In genomic region chr13:81760316-81760715, GRCh38 we compare ENCODE assay signal across 20 cellular contexts.
DNase-seq lines count a peak whose midpoint lies in the region; ATAC-seq and TF ChIP-seq lines count a peak whose summit lies in the region.
"Had no signal": no experiment of that assay in that cellular context is flagged by ENCODE, and none has a peak within 500 bp of the region (broad histone marks: within the 10 kb centered on the region; RNA-seq: fewer than 3 reads in every experiment).

No MANE protein-coding gene starts in this region.

- H3K4me3 ChIP-seq in mammary epithelial cell (replicated peaks in 1 of 3; ENCODE audit: insufficient read depth in 1 of 3, low read depth in 2 of 3, low read length in 3 of 3) = no peak overlapping the region
- no peak overlapping the region for H3K4me3 ChIP-seq in epithelial cell of esophagus (ENCODE audit: low read length)
- H3K4me3 ChIP-seq in H7 (ENCODE audit: insufficient read depth, low read depth, low read length) = no peak overlapping the region

- in situ Hi-C loops in mammary epithelial cell (cut with MboI; ENCODE audit: low sequenced_read_pairs in 2 of 2) = no loop called here

- BruUV-seq in MCF 10A (replicated peaks; lab: Mats Ljungman, UMichigan) = no TSS peak
- BruUV-seq in mammary epithelial cell (replicated peaks; lab: Mats Ljungman, UMichigan) = no TSS peak

- TF ChIP-seq CTCF in MCF 10A (IDR thresholded peaks at IDR 0.05; ENCODE audit: unreplicated experiment) (no peak), mammary epithelial cell (conservative IDR thresholded peaks at IDR 0.05 in 1 of 2, IDR thresholded peaks at IDR 0.05 in 1 of 2; ENCODE audit: extremely low read depth in 1 of 2, insufficient read depth in 1 of 2, low read depth in 1 of 2, low read length in 2 of 2) (no peak), epithelial cell of esophagus (IDR thresholded peaks at IDR 0.05; ENCODE audit: insufficient read depth, low read depth, low read length, missing control alignments) (no peak)

- H4K20me1 ChIP-seq in mammary epithelial cell (ENCODE audit: insufficient read depth, low read length) = no peaks in the 10 kb centered on the region

- H3K9ac ChIP-seq in mammary epithelial cell (ENCODE audit: insufficient read depth, low read length) = no peak overlapping the region

- no peak overlapping the region for H3K27ac ChIP-seq in mammary epithelial cell (ENCODE audit: insufficient read depth, low read depth, low read length)
- H3K27ac ChIP-seq: 22Rv1, HL-60 had no signal

- DNase-seq in MCF 10A (ENCODE audit: unreplicated experiment) (peak; percentile 3), mammary epithelial cell (no peak), epithelial cell of esophagus (ENCODE audit: low read depth) (peak; percentile 20), kidney tubule cell (ENCODE audit: low spot score) (peak; percentile 53), H7 (no peak), T-helper 17 cell (no peak), globus pallidus (ENCODE audit: low spot score) (no peak)
- DNase-seq: CD8-positive, alpha-beta T cell; COR-L47; DMS153; DMS79 treated with DMSO at 0.1 percent for 48 hours; EL; GDM1; HCEC 1CT; HFFc6 had no signal

- H3K4me1 ChIP-seq in mammary epithelial cell (ENCODE audit: insufficient read depth, low read length) = no peaks in the 10 kb centered on the region

- intact Hi-C loops in MCF 10A (cut with micrococcal nuclease) (no loop called here), mammary epithelial cell (cut with micrococcal nuclease) (no loop called here)

- 14% methylated on average over 2 of the region's 2 CpGs for WGBS in mammary epithelial cell (ENCODE audit: low coverage, missing lambda C conversion rate)

- H3K36me3 ChIP-seq in mammary epithelial cell (ENCODE audit: insufficient read depth, low read length) (no peaks in the 10 kb centered on the region), H7 (replicated peaks; ENCODE audit: control insufficient read depth, insufficient read depth, low read length) (no peaks in the 10 kb centered on the region)

- H3K27me3 ChIP-seq in mammary epithelial cell (ENCODE audit: insufficient read depth, low read length) (no peaks in the 10 kb centered on the region), H7 (ENCODE audit: control insufficient read depth, insufficient read depth, low read length) (no peaks in the 10 kb centered on the region)

- H3K36me3 Mint-ChIP-seq in MCF 10A (ENCODE audit: insufficient read depth, unreplicated experiment) = no peaks in the 10 kb centered on the region
- no peaks in the 10 kb centered on the region for H3K36me3 Mint-ChIP-seq in T-helper 17 cell (ENCODE audit: low read depth)
- H3K36me3 Mint-ChIP-seq: CD14-positive monocyte; CD8-positive, alpha-beta T cell; IgD-negative memory B cell had no signal

- dilution Hi-C loops in mammary epithelial cell (cut with HindIII; ENCODE audit: low sequenced_read_pairs) = no loop called here

- H3K9me3 ChIP-seq in mammary epithelial cell (replicated peaks; ENCODE audit: insufficient read depth, low read length) (no peaks in the 10 kb centered on the region), T-helper 17 cell (ENCODE audit: control insufficient read depth, low read length, poor library complexity, severe bottlenecking) (no peaks in the 10 kb centered on the region)

- no peak overlapping the region for H3K4me2 ChIP-seq in mammary epithelial cell (ENCODE audit: insufficient read depth, low read depth, low read length)

- H3K27me3 Mint-ChIP-seq in MCF 10A (ENCODE audit: insufficient read depth, unreplicated experiment) (no peaks in the 10 kb centered on the region), T-helper 17 cell (no peaks in the 10 kb centered on the region)
- H3K27me3 Mint-ChIP-seq: IgD-negative memory B cell had no signal

- no peak overlapping the region for H2AFZ ChIP-seq in mammary epithelial cell (ENCODE audit: low read depth, low read length)

- POLR2A ChIA-PET in MCF 10A (lab: Yijun Ruan, JAX) = no interaction called here

- no peaks in the 10 kb centered on the region for H3K79me2 ChIP-seq in mammary epithelial cell (ENCODE audit: insufficient read depth, low read length)

- ATAC-seq in T-helper 17 cell (no peak), HG03469 (IDR thresholded peaks at IDR 0.05; ENCODE audit: unreplicated experiment) (no peak)
- ATAC-seq: CD8-positive, alpha-beta T cell had no signal

- H3K9me3 Mint-ChIP-seq in MCF 10A (ENCODE audit: unreplicated experiment) = no peaks in the 10 kb centered on the region

- CTCF ChIA-PET in MCF 10A (lab: Yijun Ruan, JAX) = interaction anchor here (0.6 kb wide), 1 partner anchor 65 kb away, joined by 3 read pairs; no protein-coding TSS in a partner anchor
- CTCF ChIA-PET in mammary epithelial cell (lab: Charles Lee; ENCODE audit: low non-redundant PET) = no interaction called here

- H3K4me3 Mint-ChIP-seq in MCF 10A (ENCODE audit: unreplicated experiment) (no peak overlapping the region), T-helper 17 cell (no peak overlapping the region)
- H3K4me3 Mint-ChIP-seq: CD14-positive monocyte; CD8-positive, alpha-beta T cell; HFFc6; IgD-negative memory B cell had no signal

- H3K4me1 Mint-ChIP-seq in MCF 10A (ENCODE audit: insufficient read depth, unreplicated experiment) (peaks cover 6% of the 10 kb centered on the region), T-helper 17 cell (no peaks in the 10 kb centered on the region)
- H3K4me1 Mint-ChIP-seq: CD14-positive monocyte, IgD-negative memory B cell had no signal

- H3K27ac Mint-ChIP-seq in MCF 10A (ENCODE audit: low read depth, unreplicated experiment) = peak overlapping the region; percentile 63
- H3K27ac Mint-ChIP-seq in T-helper 17 cell = no peak overlapping the region
- H3K27ac Mint-ChIP-seq: CD14-positive monocyte; CD8-positive, alpha-beta T cell; HFFc6; IgD-negative memory B cell had no signal

Comparison
In these comparisons a context has a peak if more than half of its experiments do, and no peak if none do; other contexts are left out.
1. DNase-seq: peak in MCF 10A (single experiment), epithelial cell of esophagus (single experiment) and kidney tubule cell (single experiment); none in mammary epithelial cell (single experiment), H7 (single experiment), T-helper 17 cell (0 of 3) and globus pallidus (single experiment).